16 cellular contexts compared by ENCODE assay signal in the genomic region with DNA sequence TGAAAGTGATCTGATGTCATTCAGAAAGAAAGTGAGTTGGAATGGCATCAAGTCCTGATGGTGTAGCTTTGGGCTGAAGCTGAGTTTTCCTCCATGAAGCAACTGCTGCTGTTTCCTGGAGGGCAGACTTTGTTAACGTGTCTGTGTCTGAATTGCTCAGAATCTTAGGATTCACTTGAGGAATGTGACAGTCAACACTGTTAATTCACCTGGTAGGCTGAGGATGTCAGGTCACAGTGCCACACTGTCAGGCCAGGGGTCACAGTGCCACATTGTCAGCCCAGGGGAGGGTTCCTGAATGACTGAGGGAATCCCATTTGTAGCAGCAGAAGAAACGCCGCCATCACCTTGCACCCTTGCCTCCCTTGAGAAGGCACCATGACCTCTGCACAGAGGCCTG. TPM values are rescaled to one million over a fixed set of nuclear protein-coding genes. Genes with fewer than 3 reads are reported as not detected.
DNase-seq lines count a peak whose midpoint lies in the region; FAIRE-seq and TF ChIP-seq lines count a peak whose summit lies in the region.
"Had no signal": no experiment of that assay in that cellular context is flagged by ENCODE, and none has a peak within 500 bp of the region (broad histone marks: within the 10 kb centered on the region; RNA-seq: fewer than 3 reads in every experiment).

No MANE protein-coding gene starts in this region.

- H4K5ac ChIP-seq in mesendoderm (ENCODE audit: low read length), result no peak overlapping the region

- no peak overlapping the region for H2AFZ ChIP-seq in astrocyte (ENCODE audit: low read depth, low read length)

- H3K27me3 ChIP-seq in HUES6 (ENCODE audit: control insufficient read depth, insufficient read depth, low read length), result no peaks in the 10 kb centered on the region
- H3K27me3 ChIP-seq in astrocyte (ENCODE audit: insufficient read depth, low read length), result no peaks in the 10 kb centered on the region
- no peaks in the 10 kb centered on the region for H3K27me3 ChIP-seq in mesendoderm (ENCODE audit: insufficient read depth, low read length, poor library complexity)
- H3K27me3 ChIP-seq in effector memory CD4-positive, alpha-beta T cell (replicated peaks; ENCODE audit: control insufficient read depth, insufficient read depth, low read length, poor library complexity, severe bottlenecking), result no peaks in the 10 kb centered on the region

- peak overlapping the region; percentile 8 for H2BK120ac ChIP-seq in mesendoderm (ENCODE audit: low read depth, low read length)

- DNase-seq in astrocyte (ENCODE audit: low read depth) (no peak), mesendoderm (peak; percentile 84), progenitor cell of endocrine pancreas (ENCODE audit: low spot score, unreplicated experiment) (no peak), NCI-H524 (lab: John Stamatoyannopoulos, UW) (no peak), G401 (ENCODE audit: low spot score) (no peak)
- DNase-seq in effector memory CD4-positive, alpha-beta T cell, result no peak
- DNase-seq: DMS 273 treated with DMSO at 0.1 percent for 48 hours, NCI-H1417, NCI-H1930, NCI-H82 had no signal

- H3K27me3 Mint-ChIP-seq in astrocyte (ENCODE audit: low read depth, unreplicated experiment), result peaks cover 2% of the 10 kb centered on the region
- H3K27me3 Mint-ChIP-seq in progenitor cell of endocrine pancreas, result no peaks in the 10 kb centered on the region

- H3K79me2 ChIP-seq in astrocyte (ENCODE audit: insufficient read depth, low read length), result no peaks in the 10 kb centered on the region
- no peaks in the 10 kb centered on the region for H3K79me2 ChIP-seq in mesendoderm (ENCODE audit: control insufficient read depth, insufficient read depth, low read length)

- H3K4me2 ChIP-seq in astrocyte (ENCODE audit: low read length) (no peak overlapping the region), mesendoderm (ENCODE audit: low read length) (no peak overlapping the region)

- H3K9me3 ChIP-seq in HUES6 (ENCODE audit: control insufficient read depth, insufficient read depth, low read depth, low read length) (no peaks in the 10 kb centered on the region), astrocyte (ENCODE audit: insufficient read depth, low read depth, low read length) (no peaks in the 10 kb centered on the region)
- no peaks in the 10 kb centered on the region for H3K9me3 ChIP-seq in effector memory CD4-positive, alpha-beta T cell (ENCODE audit: control insufficient read depth, low read length)

- no peak for FAIRE-seq in astrocyte (lab: Jason Lieb, UNC)
- FAIRE-seq: GM12892, H54 had no signal

- H3K4me1 ChIP-seq in HUES6 (ENCODE audit: control insufficient read depth, insufficient read depth, low read length) (peaks cover 61% of the 10 kb centered on the region), astrocyte (ENCODE audit: insufficient read depth, low read length) (no peaks in the 10 kb centered on the region), mesendoderm (ENCODE audit: control insufficient read depth, low read depth, low read length) (peaks cover 25% of the 10 kb centered on the region)
- no peaks in the 10 kb centered on the region for H3K4me1 ChIP-seq in effector memory CD4-positive, alpha-beta T cell (ENCODE audit: control insufficient read depth, insufficient read depth, low read length, poor library complexity, severe bottlenecking)

- no peak overlapping the region for H4K8ac ChIP-seq in mesendoderm (ENCODE audit: low read depth, low read length)

- peak overlapping the region; percentile 75 for H3K18ac ChIP-seq in mesendoderm (ENCODE audit: low read length)

- H3K36me3 Mint-ChIP-seq in astrocyte (ENCODE audit: low read depth, unreplicated experiment) (no peaks in the 10 kb centered on the region), progenitor cell of endocrine pancreas (ENCODE audit: insufficient read depth) (peaks cover 10% of the 10 kb centered on the region)

- H4K20me1 ChIP-seq in astrocyte (ENCODE audit: insufficient read depth, low read length), result no peaks in the 10 kb centered on the region

- no CpG with 5 or more reads among the region's 3 CpGs for WGBS in mesendoderm (ENCODE audit: extremely low coverage, insufficient coverage, low lambda C conversion rate)

- H3K4me1 Mint-ChIP-seq in astrocyte (ENCODE audit: low read depth, unreplicated experiment), result peaks cover 27% of the 10 kb centered on the region
- peaks cover 86% of the 10 kb centered on the region for H3K4me1 Mint-ChIP-seq in progenitor cell of endocrine pancreas (ENCODE audit: low read depth)

- H3K79me1 ChIP-seq in mesendoderm (ENCODE audit: low read length), result no peaks in the 10 kb centered on the region

- H3K9me3 Mint-ChIP-seq in astrocyte (ENCODE audit: unreplicated experiment) (no peaks in the 10 kb centered on the region), progenitor cell of endocrine pancreas (ENCODE audit: low read depth) (no peaks in the 10 kb centered on the region)

- peak overlapping the region; percentile 46 for H3K4ac ChIP-seq in mesendoderm (ENCODE audit: low read depth, low read length)

- no peak overlapping the region for H2BK5ac ChIP-seq in mesendoderm (ENCODE audit: low read length)

- in situ Hi-C loops in G401 (cut with HindIII; ENCODE audit: low sequenced_read_pairs), result no loop called here

- H3K4me3 Mint-ChIP-seq in astrocyte (ENCODE audit: unreplicated experiment) (no peak overlapping the region), progenitor cell of endocrine pancreas (ENCODE audit: low read depth) (no peak overlapping the region)

- H3K27ac ChIP-seq in HUES6 (ENCODE audit: low read depth, low read length), result no peak overlapping the region; the same call in 1 of the 2 replicates
- no peak overlapping the region for H3K27ac ChIP-seq in astrocyte (ENCODE audit: low read depth, low read length)
- H3K27ac ChIP-seq in mesendoderm (ENCODE audit: low read depth, low read length), result peak overlapping the region; percentile 33
- H3K27ac ChIP-seq in effector memory CD4-positive, alpha-beta T cell (ENCODE audit: insufficient read depth, low read length, poor library complexity, severe bottlenecking), result no peak overlapping the region
- H3K27ac ChIP-seq: C4-2B, SK-N-MC had no signal

- H3K27ac Mint-ChIP-seq in astrocyte (ENCODE audit: unreplicated experiment), result peak overlapping the region; percentile 55
- peak overlapping the region; percentile 96 for H3K27ac Mint-ChIP-seq in progenitor cell of endocrine pancreas

- H2BK15ac ChIP-seq in mesendoderm (replicated peaks; ENCODE audit: low read depth), result no peak overlapping the region

- peak overlapping the region; percentile 16 for H2AK5ac ChIP-seq in mesendoderm (ENCODE audit: low read length)

- TF ChIP-seq CTCF in astrocyte (IDR thresholded peaks at IDR 0.05; ENCODE audit: insufficient read depth, low read depth, low read length) (no peak), progenitor cell of endocrine pancreas (IDR thresholded peaks at IDR 0.05; ENCODE audit: unreplicated experiment) (no peak)

- H3K9ac ChIP-seq in HUES6 (ENCODE audit: low read length) (peak overlapping the region; percentile 19), astrocyte (ENCODE audit: low read length) (no peak overlapping the region), mesendoderm (ENCODE audit: low read length) (no peak overlapping the region)

- no peak overlapping the region for H3K4me3 ChIP-seq in HUES6 (ENCODE audit: low read depth, low read length)
- H3K4me3 ChIP-seq in astrocyte (ENCODE audit: insufficient read depth, low read depth, low read length), result no peak overlapping the region
- no peak overlapping the region for H3K4me3 ChIP-seq in mesendoderm (ENCODE audit: low read length)
- H3K4me3 ChIP-seq in effector memory CD4-positive, alpha-beta T cell (ENCODE audit: insufficient read depth, low read depth, low read length, poor library complexity, severe bottlenecking), result no peak overlapping the region
- H3K4me3 ChIP-seq: SK-N-MC had no signal

- H3K23ac ChIP-seq in mesendoderm (ENCODE audit: low read length), result no peak overlapping the region

- no peaks in the 10 kb centered on the region for H3K36me3 ChIP-seq in HUES6 (ENCODE audit: control insufficient read depth, insufficient read depth, low read length)
- H3K36me3 ChIP-seq in astrocyte (ENCODE audit: insufficient read depth, low read length), result no peaks in the 10 kb centered on the region
- no peaks in the 10 kb centered on the region for H3K36me3 ChIP-seq in mesendoderm (ENCODE audit: control insufficient read depth, insufficient read depth, low read length)
- no peaks in the 10 kb centered on the region for H3K36me3 ChIP-seq in effector memory CD4-positive, alpha-beta T cell (ENCODE audit: control insufficient read depth, insufficient read depth, low read length)

- peak overlapping the region; percentile 61 for H3K56ac ChIP-seq in mesendoderm (ENCODE audit: low read length)

RNA-seq across cellular contexts. Expression of gene LYPD6B, which starts 39.4 kb away (rescaled TPM):
- 1.1 and 1.2 TPM in 2 replicates for total RNA-seq in astrocyte
- 1.8 TPM for polyA plus RNA-seq in mesendoderm (2013, experiment 1 of 2)
- 2.2 TPM for polyA plus RNA-seq in mesendoderm (2013, experiment 2 of 2)
- total RNA-seq in progenitor cell of endocrine pancreas, result 140 TPM in 2 replicates
- total RNA-seq in G401 (2014; rRNA removed; shearing (Covaris generic)), result 21.3 and 28.7 TPM in 2 replicates
- total RNA-seq: Right ventricle myocardium inferior had no signal

Comparison
In these comparisons a context has a peak if more than half of its experiments do, and no peak if none do; other contexts are left out.
1. RNA of gene LYPD6B, which starts 39.4 kb away (total RNA-seq): 140 TPM in progenitor cell of endocrine pancreas and 21.3 to 28.7 TPM in G401; 1.1 to 1.2 TPM in astrocyte; every median in the first group is over 10 times any median in the second.